ENCODE assay signal across 13 cellular contexts in genomic region chr10:23512355-23513058, GRCh38.
DNase-seq lines count a peak whose midpoint lies in the region; FAIRE-seq and TF ChIP-seq lines count a peak whose summit lies in the region.
"Had no signal": no experiment of that assay in that cellular context is flagged by ENCODE, and none has a peak within 500 bp of the region (broad histone marks: within the 10 kb centered on the region; RNA-seq: fewer than 3 reads in every experiment).

No MANE protein-coding gene starts in this region.

- H3K27me3 Mint-ChIP-seq in T-helper 1 cell treated with Interleukin-12 subunit alpha and Interleukin-12 subunit beta and Interleukin-4 antibody, amounts not matched to agents 30 μg/mL and 1 μg/mL, for 36 hours (ENCODE audit: low read depth) = peaks cover 8% of the 10 kb centered on the region

- no peaks in the 10 kb centered on the region for H4K20me1 ChIP-seq in hepatocyte (ENCODE audit: insufficient read depth, poor library complexity, severe bottlenecking)
- H4K20me1 ChIP-seq: BLaER1 had no signal

- peak; percentile 19 for DNase-seq in AG08395 (ENCODE audit: low spot score)
- DNase-seq in HT-29 (ENCODE audit: low spot score) = peak; percentile 27
- peak; percentile 15 for DNase-seq in hepatocyte (ENCODE audit: low spot score)
- no peak for DNase-seq in cardiac septum (ENCODE audit: low spot score)
- DNase-seq in activated naive CD4-positive, alpha-beta T cell (lab: John Stamatoyannopoulos, UW) = no peak
- no peak for DNase-seq in kidney
- DNase-seq in tibial artery = no peak
- DNase-seq: NCI-H1105 treated with DMSO at 0.1 percent for 48 hours, SHP77 had no signal

- 85% methylated on average over 10 of the region's 10 CpGs for WGBS in hepatocyte (ENCODE audit: low lambda C conversion rate, missing lambda C conversion rate)

- H3K27me3 ChIP-seq in hepatocyte = peaks cover 5% of the 10 kb centered on the region
- H3K27me3 ChIP-seq in tibial artery = no peaks in the 10 kb centered on the region
- H3K27me3 ChIP-seq: BLaER1 had no signal

- H3K4me2 ChIP-seq in hepatocyte = no peak overlapping the region
- H3K4me2 ChIP-seq: BLaER1 had no signal

- H3K9me3 Mint-ChIP-seq in T-helper 1 cell treated with Interleukin-12 subunit alpha and Interleukin-12 subunit beta and Interleukin-4 antibody, amounts not matched to agents 30 μg/mL and 1 μg/mL, for 36 hours = peaks cover 9% of the 10 kb centered on the region

- no peak overlapping the region for H3K27ac ChIP-seq in hepatocyte
- no peak overlapping the region for H3K27ac ChIP-seq in kidney (ENCODE audit: low read depth in 2 of 2, low read length in 2 of 2)
- no peak overlapping the region for H3K27ac ChIP-seq in tibial artery
- H3K27ac ChIP-seq: BLaER1 had no signal

- H3K9me3 ChIP-seq in hepatocyte (ENCODE audit: low read depth) (no peaks in the 10 kb centered on the region), kidney (ENCODE audit: control insufficient read depth in 1 of 2, low read length in 2 of 2) (no peaks in the 10 kb centered on the region), tibial artery (peaks cover 0 to 4% (median 0%) of the 10 kb centered on the region in 3 donors)

- no peaks in the 10 kb centered on the region for H3K79me2 ChIP-seq in hepatocyte

- TF ChIP-seq CTCF in hepatocyte (IDR thresholded peaks at IDR 0.05; ENCODE audit: poor library complexity) = no peak
- no peak for TF ChIP-seq CTCF in kidney (IDR thresholded peaks at IDR 0.05; ENCODE audit: borderline replicate concordance, extremely low read depth, insufficient read depth)
- TF ChIP-seq CTCF in tibial artery (IDR thresholded peaks at IDR 0.05) = no peak

- H3K4me3 Mint-ChIP-seq in T-helper 1 cell treated with Interleukin-12 subunit alpha and Interleukin-12 subunit beta and Interleukin-4 antibody, amounts not matched to agents 30 μg/mL and 1 μg/mL, for 36 hours = no peak overlapping the region
- H3K4me3 Mint-ChIP-seq: brain had no signal

- H3K4me1 ChIP-seq in hepatocyte (ENCODE audit: insufficient read depth) (no peaks in the 10 kb centered on the region), kidney (ENCODE audit: control insufficient read depth in 1 of 2, insufficient read depth in 1 of 2, low read depth in 1 of 2, low read length in 2 of 2) (no peaks in the 10 kb centered on the region), tibial artery (no peaks in the 10 kb centered on the region)
- H3K4me1 ChIP-seq: BLaER1 had no signal

- FAIRE-seq in kidney (lab: Jason Lieb, UNC) = no peak
- FAIRE-seq: GM12891 had no signal

- no peak overlapping the region for H2AFZ ChIP-seq in hepatocyte

- H3K4me1 Mint-ChIP-seq in T-helper 1 cell treated with Interleukin-12 subunit alpha and Interleukin-12 subunit beta and Interleukin-4 antibody, amounts not matched to agents 30 μg/mL and 1 μg/mL, for 36 hours (ENCODE audit: low read depth) = peaks cover 7% of the 10 kb centered on the region
- H3K4me1 Mint-ChIP-seq: brain had no signal

- no peak overlapping the region for H3K4me3 ChIP-seq in hepatocyte
- H3K4me3 ChIP-seq in kidney (ENCODE audit: low read length in 2 of 2) = no peak overlapping the region
- no peak overlapping the region for H3K4me3 ChIP-seq in tibial artery
- H3K4me3 ChIP-seq: BLaER1 had no signal

- intact Hi-C loops in cardiac septum (cut with DNase I) = no loop called here
- intact Hi-C loops in kidney (cut with DNase I) = no loop called here
- intact Hi-C loops in tibial artery (cut with DNase I; ENCODE audit: low total_unique reads) = no loop called here

- H3K9me2 ChIP-seq in hepatocyte (replicated peaks; ENCODE audit: insufficient read depth) = no peaks in the 10 kb centered on the region

- H3K36me3 ChIP-seq in hepatocyte (replicated peaks; ENCODE audit: insufficient read depth, low read depth) (no peaks in the 10 kb centered on the region), kidney (ENCODE audit: control insufficient read depth in 1 of 2, insufficient read depth in 2 of 2, low read length in 2 of 2) (no peaks in the 10 kb centered on the region), tibial artery (no peaks in the 10 kb centered on the region)
- H3K36me3 ChIP-seq: BLaER1 had no signal

- H3K36me3 Mint-ChIP-seq in T-helper 1 cell treated with Interleukin-12 subunit alpha and Interleukin-12 subunit beta and Interleukin-4 antibody, amounts not matched to agents 30 μg/mL and 1 μg/mL, for 36 hours (ENCODE audit: low read depth) = no peaks in the 10 kb centered on the region
- H3K36me3 Mint-ChIP-seq: brain had no signal

- H3K9ac ChIP-seq in kidney (ENCODE audit: low read length in 2 of 2) = no peak overlapping the region
- H3K9ac ChIP-seq: BLaER1 had no signal

- H3K27ac Mint-ChIP-seq in T-helper 1 cell treated with Interleukin-12 subunit alpha and Interleukin-12 subunit beta and Interleukin-4 antibody, amounts not matched to agents 30 μg/mL and 1 μg/mL, for 36 hours = peak overlapping the region; percentile 39

Comparison
In these comparisons a context has a peak if more than half of its experiments do, and no peak if none do; other contexts are left out.
1. DNase-seq: peak in AG08395 (single experiment), HT-29 (single experiment) and hepatocyte (single experiment); none in cardiac septum (single experiment), activated naive CD4-positive, alpha-beta T cell (0 of 4), kidney (single experiment) and tibial artery (0 of 2).